In genomic region chr12:49966511-49967041, GRCh38 we compare ENCODE assay signal across 12 cellular contexts. TPM values are rescaled to one million over a fixed set of nuclear protein-coding genes. Genes with fewer than 3 reads are reported as not detected.
A peak's percentile ranks its signal among the peaks of the same experiment; 100 is the strongest.
DNase-seq lines count a peak whose midpoint lies in the region; ATAC-seq and TF ChIP-seq lines count a peak whose summit lies in the region.
"Had no signal": no experiment of that assay in that cellular context is flagged by ENCODE, and none has a peak within 500 bp of the region (broad histone marks: within the 10 kb centered on the region; RNA-seq: fewer than 3 reads in every experiment).

No MANE protein-coding gene starts in this region.

- no peak overlapping the region for H3K4ac ChIP-seq in H9 (ENCODE audit: low read depth, low read length)

- H2BK5ac ChIP-seq in H9 (ENCODE audit: insufficient read length, low read length): no peak overlapping the region

- H2BK12ac ChIP-seq in H9 (ENCODE audit: insufficient read length, low read depth, low read length): no peak overlapping the region

- CTCF ChIA-PET in CD4-positive, alpha-beta memory T cell (lab: Charles Lee; ENCODE audit: partially characterized antibody): interaction anchor here (0.6 to 6.2 kb wide), 46 partner anchors 8 to 507 kb away, joined by 3 to 75 read pairs (median 5); partner anchors contain the start of genes AQP2 and RACGAP1

- no CpG with 5 or more reads among the region's 16 CpGs for WGBS in H9 (ENCODE audit: extremely low coverage, insufficient read length, low lambda C conversion rate)
- 44% methylated on average over 16 of the region's 16 CpGs for WGBS in prostate gland

- no peak overlapping the region for H3K14ac ChIP-seq in H9 (ENCODE audit: insufficient read depth, low read length)

- H3K79me2 ChIP-seq in H9 (ENCODE audit: insufficient read depth, low read length): no peaks in the 10 kb centered on the region

- H3K56ac ChIP-seq in H9 (ENCODE audit: insufficient read length, low read depth, low read length): no peak overlapping the region

- H2BK15ac ChIP-seq in H9 (ENCODE audit: low read depth, low read length): no peak overlapping the region

- peak overlapping the region; percentile 30 to 85 (median 58) for H3K4me3 Mint-ChIP-seq in CD4-positive, alpha-beta memory T cell
- H3K4me3 Mint-ChIP-seq in H9 (no peak overlapping the region), natural killer cell (peak overlapping the region; percentile 83)

- no peak overlapping the region for H3K4me3 ChIP-seq in CD4-positive, alpha-beta memory T cell (ENCODE audit: low read length in 2 of 2)
- H3K4me3 ChIP-seq in prostate gland: no peak overlapping the region

- no peak overlapping the region for H3K27ac ChIP-seq in CD4-positive, alpha-beta memory T cell (ENCODE audit: low read depth, low read length)
- H3K27ac ChIP-seq in H9 (ENCODE audit: insufficient read length, low read depth, low read length) (no peak overlapping the region), VCaP (peak overlapping the region; percentile 47; the same call in 1 of the 2 replicates), prostate gland (no peak overlapping the region)
- H3K27ac ChIP-seq: pancreas had no signal

- no peak overlapping the region for H2BK120ac ChIP-seq in H9 (ENCODE audit: low read depth, low read length, poor library complexity, severe bottlenecking)

- no peaks in the 10 kb centered on the region for H3K79me1 ChIP-seq in H9 (ENCODE audit: insufficient read depth, low read depth, low read length, poor library complexity, severe bottlenecking)

- H3K4me1 Mint-ChIP-seq in CD4-positive, alpha-beta memory T cell: peaks cover 1 to 11% (median 4%) of the 10 kb centered on the region in 4 donors
- H3K4me1 Mint-ChIP-seq in H9 (peaks cover 16 to 18% of the 10 kb centered on the region in 2 experiments), natural killer cell (peaks cover 0 to 5% of the 10 kb centered on the region in 2 donors)

- TF ChIP-seq CTCF in H9 (conservative IDR thresholded peaks at IDR 0.05) (no peak), VCaP (conservative IDR thresholded peaks at IDR 0.05) (no peak), natural killer cell (IDR thresholded peaks at IDR 0.05) (no peak), prostate gland (IDR thresholded peaks at IDR 0.05) (no peak)

- peaks cover 10% of the 10 kb centered on the region for H3K4me1 ChIP-seq in CD4-positive, alpha-beta memory T cell (ENCODE audit: insufficient read depth, low read length)
- H3K4me1 ChIP-seq in H9 (ENCODE audit: insufficient read depth, low read length): no peaks in the 10 kb centered on the region
- H3K4me1 ChIP-seq in prostate gland (replicated peaks): peaks cover 3% of the 10 kb centered on the region

- no peak overlapping the region for H4K5ac ChIP-seq in H9 (ENCODE audit: insufficient read length, low read depth, low read length)

- intact Hi-C loops in CD4-positive, alpha-beta memory T cell (cut with micrococcal nuclease): loop anchor here (1.0 to 10.0 kb wide), 3 partner anchors 104 to 218 kb away; no protein-coding TSS in a partner anchor
- intact Hi-C loops in natural killer cell (cut with micrococcal nuclease): loop anchor here (1.0 to 5.0 kb wide), 2 partner anchors 90 to 106 kb away; no protein-coding TSS in a partner anchor
- intact Hi-C loops in prostate gland (cut with DNase I): loop anchor here (5.0 kb wide), 2 partner anchors 91 to 99 kb away; partner anchors contain the start of gene ASIC1

- no peak overlapping the region for H2BK20ac ChIP-seq in H9 (ENCODE audit: low read depth, low read length, poor library complexity, severe bottlenecking)

- peak overlapping the region in 1 of 7 donors; percentile 18 for H3K27ac Mint-ChIP-seq in CD4-positive, alpha-beta memory T cell
- H3K27ac Mint-ChIP-seq in H9 (peak overlapping the region in 1 of 3 experiments; percentile 56; a peak in 1 of 7 replicates), natural killer cell (peak overlapping the region in 1 of 2 donors; percentile 42)

- H4K20me1 ChIP-seq in H9 (ENCODE audit: control insufficient read depth, insufficient read depth, insufficient read length): no peaks in the 10 kb centered on the region

- POLR2A ChIA-PET in CD4-positive, alpha-beta memory T cell (lab: Charles Lee; ENCODE audit: partially characterized antibody): interaction anchor here (1.0 to 1.4 kb wide), 3 partner anchors 27 to 90 kb away, joined by 4 to 6 read pairs (median 4); partner anchors contain the start of gene RACGAP1

- no peaks in the 10 kb centered on the region for H3K36me3 Mint-ChIP-seq in CD4-positive, alpha-beta memory T cell
- H3K36me3 Mint-ChIP-seq in H9 (ENCODE audit: insufficient read depth in 1 of 3, low read depth in 3 of 3) (no peaks in the 10 kb centered on the region), natural killer cell (no peaks in the 10 kb centered on the region)

- H3K4me2 ChIP-seq in H9 (ENCODE audit: insufficient read depth, insufficient read length, low read length): peak overlapping the region; percentile 12

- H3K9me3 Mint-ChIP-seq in CD4-positive, alpha-beta memory T cell: no peaks in the 10 kb centered on the region
- H3K9me3 Mint-ChIP-seq in H9 (no peaks in the 10 kb centered on the region), natural killer cell (no peaks in the 10 kb centered on the region)

- H2AFZ ChIP-seq in H9 (ENCODE audit: low read length): no peak overlapping the region

- no peak overlapping the region for H4K8ac ChIP-seq in H9 (replicated peaks; ENCODE audit: insufficient read length, low read depth, low read length)

- H3K18ac ChIP-seq in H9 (ENCODE audit: insufficient read length, low read depth, low read length): no peak overlapping the region

- no peak overlapping the region for H3K9ac ChIP-seq in H9 (ENCODE audit: extremely low read depth, insufficient read length, low read length)

- H3K23me2 ChIP-seq in H9 (ENCODE audit: insufficient read length, low read depth, low read length, poor library complexity, severe bottlenecking): no peaks in the 10 kb centered on the region

- peaks cover 20 to 39% of the 10 kb centered on the region in 2 donors for H3K27me3 Mint-ChIP-seq in CD4-positive, alpha-beta memory T cell
- H3K27me3 Mint-ChIP-seq in H9 (ENCODE audit: low read depth) (peaks cover 51% of the 10 kb centered on the region), natural killer cell (ENCODE audit: low read depth in 2 of 2) (peaks cover 33 to 37% of the 10 kb centered on the region in 2 donors)

- DNase-seq in CD4-positive, alpha-beta memory T cell: peak in 2 of 5 donors; percentile 4 to 11
- DNase-seq in H9 (no peak), natural killer cell (no peak), NCI-H2171 (lab: John Stamatoyannopoulos, UW) (no peak), prostate gland (ENCODE audit: low spot score) (no peak)
- no peak for DNase-seq in activated CD4-positive, CD25-positive, alpha-beta regulatory T cell treated with anti-CD3 and anti-CD28 coated beads, Interleukin-2, amount 50 U/mL, for 72 hours
- DNase-seq: cortex of kidney had no signal

- H3T11ph ChIP-seq in H9 (ENCODE audit: low read length): no peak overlapping the region

- ATAC-seq in natural killer cell: no peak

- no peak overlapping the region for H4K91ac ChIP-seq in H9 (ENCODE audit: insufficient read length, low read depth, low read length)

- no peaks in the 10 kb centered on the region for H3K36me3 ChIP-seq in CD4-positive, alpha-beta memory T cell (ENCODE audit: insufficient read depth, low read length)
- no peaks in the 10 kb centered on the region for H3K36me3 ChIP-seq in prostate gland
- H3K36me3 ChIP-seq: pancreas, stomach had no signal

- no peak overlapping the region for H2AK5ac ChIP-seq in H9 (ENCODE audit: insufficient read length, low read length)

- TF ChIP-seq POLR2A in prostate gland (IDR thresholded peaks at IDR 0.05): no peak

- H3K23ac ChIP-seq in H9 (ENCODE audit: insufficient read length, low read depth, low read length): no peak overlapping the region

- H3K9me3 ChIP-seq in CD4-positive, alpha-beta memory T cell (ENCODE audit: control insufficient read depth in 1 of 2, low read length in 2 of 2): no peaks in the 10 kb centered on the region
- H3K9me3 ChIP-seq in H9 (ENCODE audit: control insufficient read depth, low read depth, low read length): no peaks in the 10 kb centered on the region
- H3K9me3 ChIP-seq in prostate gland: no peaks in the 10 kb centered on the region
- H3K9me3 ChIP-seq: pancreas, stomach had no signal

- H3K27me3 ChIP-seq in CD4-positive, alpha-beta memory T cell (ENCODE audit: insufficient read depth, low read length): peaks cover 15% of the 10 kb centered on the region
- H3K27me3 ChIP-seq in H9 (ENCODE audit: insufficient read depth, low read length): peaks cover 2% of the 10 kb centered on the region; the same call in 1 of the 2 replicates
- no peaks in the 10 kb centered on the region for H3K27me3 ChIP-seq in prostate gland (replicated peaks; ENCODE audit: insufficient read depth)
- H3K27me3 ChIP-seq: pancreas had no signal

RNA-seq across cellular contexts. Expression of gene AQP5, which starts 4.9 kb away (rescaled TPM):
- not detected for total RNA-seq in CD4-positive, alpha-beta memory T cell
- polyA plus RNA-seq in CD4-positive, alpha-beta memory T cell: not detected
- total RNA-seq in H9 (2021) (2.5 and 2.8 TPM in 2 replicates), natural killer cell (not detected), prostate gland (10 to 100 TPM in 1 of 2 donors, 1 to 10 TPM in 1; 3.4 to 25.8 TPM)

RNA-seq across cellular contexts. Expression of gene AQP6, which starts 6.2 kb away (rescaled TPM):
- total RNA-seq in CD4-positive, alpha-beta memory T cell: not detected
- polyA plus RNA-seq in CD4-positive, alpha-beta memory T cell: not detected
- total RNA-seq in H9 (2021) (0.09 and 0.11 TPM in 2 replicates), natural killer cell (not detected), prostate gland (under 1 TPM in 1 of 2 donors, not detected in 1; 0.40 TPM)
- total RNA-seq: esophagus mucosa, LHCN-M2 had no signal

RNA-seq across cellular contexts. Expression of gene AQP2, which starts 16.0 kb away (rescaled TPM):
- not detected for total RNA-seq in CD4-positive, alpha-beta memory T cell
- polyA plus RNA-seq in CD4-positive, alpha-beta memory T cell: not detected
- not detected in 2 replicates for total RNA-seq in H9 (2021)
- total RNA-seq in natural killer cell: not detected
- total RNA-seq in prostate gland: 1 to 10 TPM in 1 of 2 donors, not detected in 1; 2.7 TPM
- total RNA-seq: esophagus mucosa, LHCN-M2 had no signal
- polyA plus RNA-seq: stomach had no signal

RNA-seq across cellular contexts. Expression of gene RACGAP1, which starts 58.7 kb away (rescaled TPM):
- 10 to 100 TPM in 1 of 2 experiments, 1 to 10 TPM in 1; 8.5 to 10.4 TPM for total RNA-seq in CD4-positive, alpha-beta memory T cell
- 10 to 100 TPM; 11.8 to 14.7 TPM for polyA plus RNA-seq in CD4-positive, alpha-beta memory T cell
- 60.8 and 64.8 TPM in 2 replicates for total RNA-seq in H9 (2021)
- 10 to 100 TPM in 1 of 3 donors, 1 to 10 TPM in 2; 6.1 to 11.6 (median 8.7) TPM for total RNA-seq in natural killer cell
- 10 to 100 TPM in 1 of 2 donors, 1 to 10 TPM in 1; 9.1 to 18.9 TPM for total RNA-seq in prostate gland

Comparison
In these comparisons a context has a peak if more than half of its experiments do, and no peak if none do; other contexts are left out.
1. H3K4me3 Mint-ChIP-seq: peak in CD4-positive, alpha-beta memory T cell (8 of 8) and natural killer cell (single experiment); none in H9 (0 of 2).